Comparison of ENCODE assay signal across 1 cellular context in genomic region chr17:31297090-31297489, GRCh38.
TF ChIP-seq lines count a peak whose summit lies in the region.

A gene with protein sequence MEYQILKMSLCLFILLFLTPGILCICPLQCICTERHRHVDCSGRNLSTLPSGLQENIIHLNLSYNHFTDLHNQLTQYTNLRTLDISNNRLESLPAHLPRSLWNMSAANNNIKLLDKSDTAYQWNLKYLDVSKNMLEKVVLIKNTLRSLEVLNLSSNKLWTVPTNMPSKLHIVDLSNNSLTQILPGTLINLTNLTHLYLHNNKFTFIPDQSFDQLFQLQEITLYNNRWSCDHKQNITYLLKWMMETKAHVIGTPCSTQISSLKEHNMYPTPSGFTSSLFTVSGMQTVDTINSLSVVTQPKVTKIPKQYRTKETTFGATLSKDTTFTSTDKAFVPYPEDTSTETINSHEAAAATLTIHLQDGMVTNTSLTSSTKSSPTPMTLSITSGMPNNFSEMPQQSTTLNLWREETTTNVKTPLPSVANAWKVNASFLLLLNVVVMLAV (minus strand): TSS chr17:31297239. CDS start chr17:31296331, 908 bp downstream.

TF ChIP-seq in WTC11, 78 proteins besides CTCF, POLR2A, EP300 and RAD21 (continued from another document):
- TF ChIP-seq, protein P1, sequence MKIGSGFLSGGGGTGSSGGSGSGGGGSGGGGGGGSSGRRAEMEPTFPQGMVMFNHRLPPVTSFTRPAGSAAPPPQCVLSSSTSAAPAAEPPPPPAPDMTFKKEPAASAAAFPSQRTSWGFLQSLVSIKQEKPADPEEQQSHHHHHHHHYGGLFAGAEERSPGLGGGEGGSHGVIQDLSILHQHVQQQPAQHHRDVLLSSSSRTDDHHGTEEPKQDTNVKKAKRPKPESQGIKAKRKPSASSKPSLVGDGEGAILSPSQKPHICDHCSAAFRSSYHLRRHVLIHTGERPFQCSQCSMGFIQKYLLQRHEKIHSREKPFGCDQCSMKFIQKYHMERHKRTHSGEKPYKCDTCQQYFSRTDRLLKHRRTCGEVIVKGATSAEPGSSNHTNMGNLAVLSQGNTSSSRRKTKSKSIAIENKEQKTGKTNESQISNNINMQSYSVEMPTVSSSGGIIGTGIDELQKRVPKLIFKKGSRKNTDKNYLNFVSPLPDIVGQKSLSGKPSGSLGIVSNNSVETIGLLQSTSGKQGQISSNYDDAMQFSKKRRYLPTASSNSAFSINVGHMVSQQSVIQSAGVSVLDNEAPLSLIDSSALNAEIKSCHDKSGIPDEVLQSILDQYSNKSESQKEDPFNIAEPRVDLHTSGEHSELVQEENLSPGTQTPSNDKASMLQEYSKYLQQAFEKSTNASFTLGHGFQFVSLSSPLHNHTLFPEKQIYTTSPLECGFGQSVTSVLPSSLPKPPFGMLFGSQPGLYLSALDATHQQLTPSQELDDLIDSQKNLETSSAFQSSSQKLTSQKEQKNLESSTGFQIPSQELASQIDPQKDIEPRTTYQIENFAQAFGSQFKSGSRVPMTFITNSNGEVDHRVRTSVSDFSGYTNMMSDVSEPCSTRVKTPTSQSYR (CRISPR knock-in tag; IDR thresholded peaks at IDR 0.05): no peak
- TF ChIP-seq GTF2I (CRISPR knock-in tag; conservative IDR thresholded peaks at IDR 0.05): no peak
- TF ChIP-seq, protein P2, sequence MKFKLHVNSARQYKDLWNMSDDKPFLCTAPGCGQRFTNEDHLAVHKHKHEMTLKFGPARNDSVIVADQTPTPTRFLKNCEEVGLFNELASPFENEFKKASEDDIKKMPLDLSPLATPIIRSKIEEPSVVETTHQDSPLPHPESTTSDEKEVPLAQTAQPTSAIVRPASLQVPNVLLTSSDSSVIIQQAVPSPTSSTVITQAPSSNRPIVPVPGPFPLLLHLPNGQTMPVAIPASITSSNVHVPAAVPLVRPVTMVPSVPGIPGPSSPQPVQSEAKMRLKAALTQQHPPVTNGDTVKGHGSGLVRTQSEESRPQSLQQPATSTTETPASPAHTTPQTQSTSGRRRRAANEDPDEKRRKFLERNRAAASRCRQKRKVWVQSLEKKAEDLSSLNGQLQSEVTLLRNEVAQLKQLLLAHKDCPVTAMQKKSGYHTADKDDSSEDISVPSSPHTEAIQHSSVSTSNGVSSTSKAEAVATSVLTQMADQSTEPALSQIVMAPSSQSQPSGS (CRISPR knock-in tag; IDR thresholded peaks at IDR 0.05; ENCODE audit: borderline replicate concordance, low read depth): no peak
- no peak for TF ChIP-seq ATF1 (CRISPR knock-in tag; IDR thresholded peaks at IDR 0.05)
- TF ChIP-seq PRRX2 (CRISPR knock-in tag; IDR thresholded peaks at IDR 0.05): no peak
- TF ChIP-seq ZNF671 (CRISPR knock-in tag; IDR thresholded peaks at IDR 0.05): no peak
- TF ChIP-seq ZNF396 (CRISPR knock-in tag; IDR thresholded peaks at IDR 0.05; ENCODE audit: borderline replicate concordance): no peak
- no peak for TF ChIP-seq ETV6 (CRISPR knock-in tag; IDR thresholded peaks at IDR 0.05)
- TF ChIP-seq ZNF423 (CRISPR knock-in tag; IDR thresholded peaks at IDR 0.05): no peak
